ENCODE assay signal across 9 cellular contexts in genomic region chr6:31622678-31623077, GRCh38. TPM values are rescaled to one million over a fixed set of nuclear protein-coding genes. Genes with fewer than 3 reads are reported as not detected.
DNase-seq lines count a peak whose midpoint lies in the region; ATAC-seq and TF ChIP-seq lines count a peak whose summit lies in the region.
"Had no signal": no experiment of that assay in that cellular context is flagged by ENCODE, and none has a peak within 500 bp of the region (broad histone marks: within the 10 kb centered on the region; RNA-seq: fewer than 3 reads in every experiment).

No MANE protein-coding gene starts in this region.

- TF ChIP-seq EP300 in SK-N-SH (IDR thresholded peaks at IDR 0.05; ENCODE audit: borderline replicate concordance in 1 of 2, low read depth in 1 of 2, low read length in 1 of 2) = no peak

- no peaks in the 10 kb centered on the region for H3K9me3 Mint-ChIP-seq in stimulated activated memory B cell treated with anti-CD40 and anti-IgM and Interleukin-4, amounts not matched to agents 10 μg/mL and 1 μg/mL and 100 μg/mL, for 72 hours

- H3K9me3 ChIP-seq in SK-N-SH (no peaks in the 10 kb centered on the region), T-helper 17 cell (ENCODE audit: control insufficient read depth, low read length, poor library complexity, severe bottlenecking) (no peaks in the 10 kb centered on the region)

- no peak overlapping the region for H3K27ac ChIP-seq in SK-N-SH (ENCODE audit: low read depth in 2 of 2, low read length in 1 of 2)

- H3K9ac ChIP-seq in SK-N-SH = peak overlapping the region; percentile 99; the same call in 1 of the 2 replicates

- 92% methylated on average over 10 of the region's 10 CpGs for WGBS in SK-N-SH (ENCODE audit: low lambda C conversion rate)

- H3K4me3 ChIP-seq in SK-N-SH (ENCODE audit: low read depth in 2 of 2, low read length in 1 of 2) (peak overlapping the region; percentile 87 to 98; a peak in 3 of 4 replicates), fibroblast of mammary gland (ENCODE audit: control insufficient read depth, low read depth, low read length) (peak overlapping the region; percentile 97)

- peak overlapping the region; percentile 97 for H3K4me2 ChIP-seq in SK-N-SH

- H2AFZ ChIP-seq in SK-N-SH (ENCODE audit: low read depth) = no peak overlapping the region

- H3K27me3 Mint-ChIP-seq in T-helper 17 cell = no peaks in the 10 kb centered on the region
- no peaks in the 10 kb centered on the region for H3K27me3 Mint-ChIP-seq in stimulated activated memory B cell treated with anti-CD40 and anti-IgM and Interleukin-4, amounts not matched to agents 10 μg/mL and 1 μg/mL and 100 μg/mL, for 72 hours

- H3K79me2 ChIP-seq in SK-N-SH (ENCODE audit: insufficient read depth) = peaks cover 65% of the 10 kb centered on the region

- no peaks in the 10 kb centered on the region for H3K9me2 ChIP-seq in SK-N-SH

- CTCF ChIA-PET in SK-N-SH (lab: Yijun Ruan, JAX) = interaction anchor here (0.9 to 2.1 kb wide), 7 partner anchors 14 to 425 kb away, joined by 3 to 11 read pairs (median 3); partner anchors contain the start of gene ATP6V1G2

- peak; percentile 10 for DNase-seq in SK-N-SH
- no peak for DNase-seq in T-helper 17 cell
- no peak for DNase-seq in fibroblast of mammary gland (ENCODE audit: low read depth)
- DNase-seq in dermis blood vessel endothelial cell = no peak
- DNase-seq in NCI-H2029 treated with DMSO at 0.1 percent for 48 hours (lab: John Stamatoyannopoulos, UW) = no peak

- peaks cover 32% of the 10 kb centered on the region for H3K4me1 Mint-ChIP-seq in T-helper 17 cell
- peaks cover 22% of the 10 kb centered on the region for H3K4me1 Mint-ChIP-seq in stimulated activated memory B cell treated with anti-CD40 and anti-IgM and Interleukin-4, amounts not matched to agents 10 μg/mL and 1 μg/mL and 100 μg/mL, for 72 hours

- peaks cover 10 to 11% of the 10 kb centered on the region in 2 experiments for H3K4me1 ChIP-seq in SK-N-SH (ENCODE audit: control insufficient read depth in 1 of 2, insufficient read depth in 2 of 2, low read depth in 1 of 2, low read length in 1 of 2)

- H4K20me1 ChIP-seq in SK-N-SH (ENCODE audit: insufficient read depth) = peaks cover 28% of the 10 kb centered on the region

- TF ChIP-seq CTCF in SK-N-SH (IDR thresholded peaks at IDR 0.05) (no peak), fibroblast of mammary gland (conservative IDR thresholded peaks at IDR 0.05; ENCODE audit: control insufficient read depth, insufficient read depth, low read depth, low read length) (no peak)

- H3K27me3 ChIP-seq in SK-N-SH (ENCODE audit: insufficient read depth) = no peaks in the 10 kb centered on the region

- ATAC-seq in SK-N-SH treated with all-trans-retinoic acid at 6 μM for 48 hours (no peak), T-helper 17 cell (no peak), GM18858 (IDR thresholded peaks at IDR 0.05; ENCODE audit: unreplicated experiment) (no peak)
- ATAC-seq in stimulated activated memory B cell treated with anti-CD40 and anti-IgM and Interleukin-4, amounts not matched to agents 10 μg/mL and 1 μg/mL and 100 μg/mL, for 72 hours = no peak

- TF ChIP-seq RAD21 in SK-N-SH (IDR thresholded peaks at IDR 0.05; ENCODE audit: low read length) = no peak

- POLR2A ChIA-PET in SK-N-SH (lab: Yijun Ruan, JAX) = interaction anchor here (0.8 to 4.0 kb wide), 5 partner anchors 11 to 205 kb away, joined by 3 to 18 read pairs (median 6); partner anchors contain the start of genes BAG6, DDX39B and HSPA1B

- H3K36me3 Mint-ChIP-seq in T-helper 17 cell (ENCODE audit: low read depth) = peaks cover 14% of the 10 kb centered on the region
- peaks cover 51% of the 10 kb centered on the region for H3K36me3 Mint-ChIP-seq in stimulated activated memory B cell treated with anti-CD40 and anti-IgM and Interleukin-4, amounts not matched to agents 10 μg/mL and 1 μg/mL and 100 μg/mL, for 72 hours

- peak overlapping the region; percentile 95 for H3K27ac Mint-ChIP-seq in T-helper 17 cell
- H3K27ac Mint-ChIP-seq in stimulated activated memory B cell treated with anti-CD40 and anti-IgM and Interleukin-4, amounts not matched to agents 10 μg/mL and 1 μg/mL and 100 μg/mL, for 72 hours = peak overlapping the region; percentile 88

- peaks cover 16% of the 10 kb centered on the region for H3F3A ChIP-seq in SK-N-SH (replicated peaks; ENCODE audit: insufficient read depth)

- peaks cover 52 to 62% of the 10 kb centered on the region in 2 experiments for H3K36me3 ChIP-seq in SK-N-SH (replicated peaks in 1 of 2; ENCODE audit: control insufficient read depth in 1 of 2, insufficient read depth in 2 of 2, low read length in 1 of 2)

- peak overlapping the region; percentile 31 for H3K4me3 Mint-ChIP-seq in T-helper 17 cell
- H3K4me3 Mint-ChIP-seq in stimulated activated memory B cell treated with anti-CD40 and anti-IgM and Interleukin-4, amounts not matched to agents 10 μg/mL and 1 μg/mL and 100 μg/mL, for 72 hours = peak overlapping the region; percentile 82

TF ChIP-seq in SK-N-SH, 30 proteins besides CTCF, POLR2A, EP300 and RAD21 (continues in another document):
- TF ChIP-seq JUND (IDR thresholded peaks at IDR 0.05) = no peak
- TF ChIP-seq CHD2 (IDR thresholded peaks at IDR 0.05; ENCODE audit: low read length, partially characterized antibody) = no peak
- no peak for TF ChIP-seq EZH2phosphoT487 (IDR thresholded peaks at IDR 0.05; ENCODE audit: borderline replicate concordance, low read depth)
- no peak for TF ChIP-seq RCOR1 (IDR thresholded peaks at IDR 0.05; ENCODE audit: low read length)
- no peak for TF ChIP-seq USF2 (IDR thresholded peaks at IDR 0.05; ENCODE audit: borderline replicate concordance, low read depth, low read length)
- TF ChIP-seq MAX (IDR thresholded peaks at IDR 0.05; ENCODE audit: low read depth) = no peak
- no peak for TF ChIP-seq NFIC (IDR thresholded peaks at IDR 0.05; ENCODE audit: borderline replicate concordance)
- TF ChIP-seq FOSL2 (IDR thresholded peaks at IDR 0.05; ENCODE audit: borderline replicate concordance, low read depth) = no peak
- TF ChIP-seq SMC3 (IDR thresholded peaks at IDR 0.05; ENCODE audit: low read depth, low read length) = no peak
- no peak for TF ChIP-seq NRF1 (IDR thresholded peaks at IDR 0.05; ENCODE audit: low read depth, low read length)

TF ChIP-seq in SK-N-SH treated with all-trans-retinoic acid at 6 μM for 48 hours, 23 proteins besides CTCF, POLR2A, EP300 and RAD21 (continues in another document):
- TF ChIP-seq CSDC2 (CRISPR knock-in tag; IDR thresholded peaks at IDR 0.05) = no peak
- no peak for TF ChIP-seq PPARA (CRISPR knock-in tag; IDR thresholded peaks at IDR 0.05; ENCODE audit: borderline replicate concordance)
- TF ChIP-seq ZFP30 (CRISPR knock-in tag; IDR thresholded peaks at IDR 0.05) = no peak
- TF ChIP-seq ESRRG (CRISPR knock-in tag; IDR thresholded peaks at IDR 0.05) = no peak
- no peak for TF ChIP-seq TOX (CRISPR knock-in tag; IDR thresholded peaks at IDR 0.05; ENCODE audit: borderline replicate concordance)
- no peak for TF ChIP-seq TCF4 (CRISPR knock-in tag; IDR thresholded peaks at IDR 0.05; ENCODE audit: borderline replicate concordance)
- no peak for TF ChIP-seq POU6F1 (CRISPR knock-in tag; IDR thresholded peaks at IDR 0.05; ENCODE audit: borderline replicate concordance, low read depth)

RNA-seq across cellular contexts. Expression of gene PRRC2A, which starts 2.2 kb away (rescaled TPM):
- polyA plus RNA-seq in SK-N-SH (2012; rRNA removed) = 36.1 and 76.1 TPM in 2 replicates
- polyA plus RNA-seq in SK-N-SH (2012; cell fraction: cytosol; rRNA removed) = 26.6 and 40.3 TPM in 2 replicates
- 206 and 214 TPM in 2 replicates for polyA plus RNA-seq in SK-N-SH (2012; cell fraction: nucleus; rRNA removed)
- total RNA-seq in T-helper 17 cell (100 to 1,000 TPM; 210 to 213 TPM), dermis blood vessel endothelial cell (32.2 and 70.8 TPM in 2 replicates)

RNA-seq across cellular contexts. Expression of gene AIF1, which starts 7.6 kb away (rescaled TPM):
- polyA plus RNA-seq in SK-N-SH (2012; rRNA removed) = not detected in 2 replicates
- polyA plus RNA-seq in SK-N-SH (2012; cell fraction: cytosol; rRNA removed) = not detected in 2 replicates
- polyA plus RNA-seq in SK-N-SH (2012; cell fraction: nucleus; rRNA removed) = not detected in 2 replicates
- total RNA-seq in T-helper 17 cell (10 to 100 TPM in 1 of 2 donors, 1 to 10 TPM in 1; 8.1 to 13.2 TPM), dermis blood vessel endothelial cell (not detected in 2 replicates)
- total RNA-seq: glomerular endothelial cell had no signal

RNA-seq across cellular contexts. Expression of gene BAG6, which starts 29.8 kb away (rescaled TPM):
- polyA plus RNA-seq in SK-N-SH (2012; rRNA removed) = 100 and 220 TPM in 2 replicates
- polyA plus RNA-seq in SK-N-SH (2012; cell fraction: cytosol; rRNA removed) = 94.0 and 118 TPM in 2 replicates
- 475 and 741 TPM in 2 replicates for polyA plus RNA-seq in SK-N-SH (2012; cell fraction: nucleus; rRNA removed)
- total RNA-seq in T-helper 17 cell = 100 to 1,000 TPM; 229 to 233 TPM
- 133 and 309 TPM in 2 replicates for total RNA-seq in dermis blood vessel endothelial cell

RNA-seq across cellular contexts. Expression of gene NCR3, which starts 29.9 kb away (rescaled TPM):
- polyA plus RNA-seq in SK-N-SH (2012; rRNA removed) = not detected in 2 replicates
- polyA plus RNA-seq in SK-N-SH (2012; cell fraction: cytosol; rRNA removed) = not detected in 2 replicates
- polyA plus RNA-seq in SK-N-SH (2012; cell fraction: nucleus; rRNA removed) = not detected in 2 replicates
- total RNA-seq in T-helper 17 cell (1 to 10 TPM; 5.7 to 8.2 TPM), dermis blood vessel endothelial cell (not detected in 2 replicates)
- total RNA-seq: glomerular endothelial cell had no signal

RNA-seq across cellular contexts. Expression of gene APOM, which starts 33.0 kb away (rescaled TPM):
- polyA plus RNA-seq in SK-N-SH (2012; rRNA removed) = 6.8 and 7.2 TPM in 2 replicates
- polyA plus RNA-seq in SK-N-SH (2012; cell fraction: cytosol; rRNA removed) = 3.9 and 6.0 TPM in 2 replicates
- polyA plus RNA-seq in SK-N-SH (2012; cell fraction: nucleus; rRNA removed) = 4.1 and 6.1 TPM in 2 replicates
- total RNA-seq in T-helper 17 cell (1 to 10 TPM; 2.9 to 4.0 TPM), dermis blood vessel endothelial cell (0.34 and 0.37 TPM in 2 replicates)
- total RNA-seq: glomerular endothelial cell had no signal
